Comparison of ENCODE assay signal across 8 cellular contexts in the genomic region with DNA sequence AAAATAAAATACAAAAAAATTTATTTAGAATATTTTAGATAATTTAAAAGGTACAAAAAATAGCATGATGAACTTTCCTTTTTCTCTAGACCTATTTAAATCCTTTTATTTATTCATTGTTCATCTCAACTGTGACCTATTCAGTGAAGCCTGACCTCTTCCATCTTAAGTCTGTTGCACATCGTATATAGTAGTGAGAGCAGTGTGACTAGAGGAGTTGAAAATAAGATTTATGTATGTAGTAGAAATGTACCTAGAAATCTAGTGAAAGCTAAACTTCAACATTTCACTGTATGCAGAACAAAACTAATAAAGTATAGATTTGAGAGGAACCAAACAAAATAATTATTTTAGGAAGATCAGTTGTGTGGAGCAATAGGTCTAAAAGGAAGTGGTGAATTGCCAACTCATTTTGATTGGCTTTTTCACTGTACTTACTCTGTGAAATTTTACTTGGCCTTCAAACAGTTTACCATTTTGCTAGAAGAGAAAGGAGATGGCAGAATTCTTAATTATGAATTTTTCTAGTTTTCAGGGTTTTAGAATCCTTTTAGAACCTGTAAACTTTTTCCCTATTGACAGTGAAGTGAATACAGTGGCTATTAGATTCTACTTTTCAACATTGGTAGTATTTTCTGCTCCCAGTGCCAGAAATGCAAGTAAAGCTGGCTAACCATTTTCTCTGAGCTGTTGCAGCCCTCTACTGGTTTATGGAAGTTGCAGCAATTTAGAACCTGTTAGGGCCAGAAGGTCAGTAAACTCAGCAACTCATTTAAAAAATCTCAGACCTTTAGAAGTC. TPM values are rescaled to one million over a fixed set of nuclear protein-coding genes. Genes with fewer than 3 reads are reported as not detected.
DNase-seq lines count a peak whose midpoint lies in the region; ATAC-seq and TF ChIP-seq lines count a peak whose summit lies in the region.

No MANE protein-coding gene starts in this region.

- no peaks in the 10 kb centered on the region for H3K9me3 ChIP-seq in prostate gland

- peaks cover 83% of the 10 kb centered on the region for H3K4me1 Mint-ChIP-seq in activated naive CD4-positive, alpha-beta T cell treated with anti-CD3 and anti-CD28 coated beads, Interleukin-2, amount 50 U/mL, for 24 hours

- H3K9me3 Mint-ChIP-seq in activated naive CD4-positive, alpha-beta T cell treated with anti-CD3 and anti-CD28 coated beads, Interleukin-2, amount 50 U/mL, for 24 hours: no peaks in the 10 kb centered on the region

- H3K36me3 ChIP-seq in prostate gland: no peaks in the 10 kb centered on the region

- no peak for TF ChIP-seq POLR2A in prostate gland (IDR thresholded peaks at IDR 0.05)

- no peaks in the 10 kb centered on the region for H3K27me3 ChIP-seq in prostate gland (replicated peaks; ENCODE audit: insufficient read depth)

- no peak overlapping the region for H3K27ac ChIP-seq in prostate gland

- H3K4me3 Mint-ChIP-seq in activated naive CD4-positive, alpha-beta T cell treated with anti-CD3 and anti-CD28 coated beads, Interleukin-2, amount 50 U/mL, for 24 hours: peak overlapping the region; percentile 30

- peak; percentile 55 for ATAC-seq in HG03064 (IDR thresholded peaks at IDR 0.05; ENCODE audit: low read depth, unreplicated experiment)
- ATAC-seq in HG02588 (IDR thresholded peaks at IDR 0.05; ENCODE audit: unreplicated experiment): no peak

- TF ChIP-seq CTCF in GM10266 (IDR thresholded peaks at IDR 0.05; ENCODE audit: control insufficient read depth, insufficient read depth, low read depth, missing control alignments) (peak; percentile 85), prostate gland (IDR thresholded peaks at IDR 0.05) (peak in 3 of 4 experiments; percentile 52 to 80 (median 78))

- intact Hi-C loops in prostate gland (cut with DNase I): loop anchor here (2.0 to 10.0 kb wide), 2 partner anchors 75 to 367 kb away; no protein-coding TSS in a partner anchor

- DNase-seq in AG08396 (ENCODE audit: low spot score): peak; percentile 53
- DNase-seq in GM10266 (ENCODE audit: extremely low spot score): peak; percentile 40
- DNase-seq in NCI-H460 (ENCODE audit: extremely low read depth, low read depth): peak; percentile 60
- DNase-seq in globus pallidus (ENCODE audit: low spot score): peak; percentile 81
- peak; percentile 45 for DNase-seq in prostate gland (ENCODE audit: low spot score)

- H3K36me3 Mint-ChIP-seq in activated naive CD4-positive, alpha-beta T cell treated with anti-CD3 and anti-CD28 coated beads, Interleukin-2, amount 50 U/mL, for 24 hours: no peaks in the 10 kb centered on the region

- H3K27ac Mint-ChIP-seq in activated naive CD4-positive, alpha-beta T cell treated with anti-CD3 and anti-CD28 coated beads, Interleukin-2, amount 50 U/mL, for 24 hours: peak overlapping the region; percentile 69

- H3K4me1 ChIP-seq in prostate gland (replicated peaks): no peaks in the 10 kb centered on the region

- H3K27me3 Mint-ChIP-seq in activated naive CD4-positive, alpha-beta T cell treated with anti-CD3 and anti-CD28 coated beads, Interleukin-2, amount 50 U/mL, for 24 hours: no peaks in the 10 kb centered on the region

- 24% methylated on average over 1 of the region's 1 CpG for WGBS in prostate gland

- no peak overlapping the region for H3K4me3 ChIP-seq in prostate gland

RNA-seq across cellular contexts. Expression of gene ANKRD12, which starts 11.1 kb away (rescaled TPM):
- total RNA-seq in NCI-H460 (2014; rRNA removed; shearing (Covaris generic)): 7.9 and 9.1 TPM in 2 replicates
- 2.6 and 3.7 TPM in 2 replicates for polyA plus RNA-seq in NCI-H460 (2014; cell fraction: nucleus; rRNA removed)
- total RNA-seq in prostate gland: 10 to 100 TPM; 38.7 to 50.1 TPM

RNA-seq across cellular contexts. Expression of gene NDUFV2, which starts 45.1 kb away (rescaled TPM):
- 128 and 160 TPM in 2 replicates for total RNA-seq in NCI-H460 (2014; rRNA removed; shearing (Covaris generic))
- polyA plus RNA-seq in NCI-H460 (2014; cell fraction: nucleus; rRNA removed): 189 and 212 TPM in 2 replicates
- 100 to 1,000 TPM; 114 to 161 TPM for total RNA-seq in prostate gland
